ENCODE assay signal across 12 cellular contexts in genomic region chr4:77960367-77960766, GRCh38.
"Had no signal": no experiment of that assay in that cellular context is flagged by ENCODE, and none has a peak within 500 bp of the region (broad histone marks: within the 10 kb centered on the region; RNA-seq: fewer than 3 reads in every experiment).

No MANE protein-coding gene starts in this region.

- H3K27me3 ChIP-seq: MG63, SJCRH30 had no signal

- FAIRE-seq: HTR-8/SVneo had no signal

- H3K36me3 ChIP-seq: MG63, SJCRH30 had no signal

- H3K27ac ChIP-seq: HL-60, RWPE1, SJCRH30 had no signal

- H3K4me1 ChIP-seq: SJCRH30 had no signal

- H3K4me3 ChIP-seq: MG63, SJCRH30 had no signal

- ATAC-seq: Panc1, PC-3 had no signal

- DNase-seq: Karpas-422; MG63; NCI-H2107; NCI-H446 treated with DMSO at 0.1 percent for 48 hours; NK-92 treated with Interleukin-12 subunit alpha and Interleukin-12 subunit beta, amount 100 ng/mL, for 24 hours; PC-3; T-helper 1 cell had no signal

- H3K9me3 ChIP-seq: MG63, SJCRH30 had no signal
